In the genomic region with DNA sequence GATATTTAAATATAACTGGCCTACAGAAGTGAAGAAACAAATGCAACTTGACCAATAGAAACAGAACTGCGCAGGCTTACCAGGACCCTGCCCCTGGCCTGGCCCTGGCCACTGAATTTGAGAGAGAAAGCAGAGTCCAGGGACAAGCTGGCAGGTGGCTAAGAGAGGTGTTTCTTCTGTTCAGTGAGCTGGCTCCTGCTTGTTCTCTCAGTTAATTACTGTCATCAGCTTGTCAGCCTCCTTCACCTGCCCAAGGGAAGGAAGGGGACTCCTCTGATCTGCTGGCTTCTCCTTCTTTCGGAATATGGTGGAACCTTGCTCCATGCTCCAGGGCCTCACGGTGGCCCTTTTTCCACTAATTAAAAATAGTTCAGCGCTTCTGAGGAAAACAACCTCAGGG, we compare ENCODE assay signal across 13 cellular contexts.
"Had no signal": no experiment of that assay in that cellular context is flagged by ENCODE, and none has a peak within 500 bp of the region (broad histone marks: within the 10 kb centered on the region; RNA-seq: fewer than 3 reads in every experiment).

No MANE protein-coding gene starts in this region.

- DNase-seq: activated CD4-positive, alpha-beta T cell treated with anti-CD3 and anti-CD28 coated beads, Interleukin-2, amount 50 U/mL, for 4 hours; activated CD4-positive, CD25-positive, alpha-beta regulatory T cell treated with anti-CD3 and anti-CD28 coated beads, Interleukin-2, amount 50 U/mL, for 72 hours; activated naive CD4-positive, alpha-beta T cell treated with Interleukin-2 at 50 U/mL for 16 hours; activated T-cell treated with anti-CD3 and anti-CD28 coated beads for 4 hours; anterior cingulate cortex; brain microvascular endothelial cell; hippocampal formation; kidney; left ventricle myocardium inferior; naive B cell; pancreas; spleen; stomach had no signal
